Comparison of ENCODE assay signal across 28 cellular contexts in genomic region chr20:16106191-16106849, GRCh38.
"Had no signal": no experiment of that assay in that cellular context is flagged by ENCODE, and none has a peak within 500 bp of the region (broad histone marks: within the 10 kb centered on the region; RNA-seq: fewer than 3 reads in every experiment).

No MANE protein-coding gene starts in this region.

- ATAC-seq: activated CD4-positive, alpha-beta T cell treated with anti-CD3 and anti-CD28 coated beads for 36 hours; activated T-cell treated with anti-CD3 and anti-CD28 coated beads, Interleukin-2, amount 50 U/mL, for 4 hours; esophagus mucosa; gastroesophageal sphincter; left colon; lower lobe of right lung; stimulated activated naive B cell treated with anti-CD40 and anti-IgM and Interleukin-4, amounts not matched to agents 10 μg/mL and 1 μg/mL and 100 μg/mL, for 72 hours had no signal

- H3K4me1 ChIP-seq: lower lobe of right lung, uterus had no signal

- H3K4me1 Mint-ChIP-seq: activated CD4-positive, alpha-beta T cell treated with anti-CD3 and anti-CD28 coated beads for 36 hours; activated naive CD8-positive, alpha-beta T cell treated with anti-CD3 and anti-CD28 coated beads for 36 hours had no signal

- H3K4me3 ChIP-seq: gastroesophageal sphincter, lower lobe of right lung, smooth muscle cell, testis, uterus had no signal

- H3K36me3 ChIP-seq: gastroesophageal sphincter, lower lobe of right lung, uterus had no signal

- H3K4me3 Mint-ChIP-seq: activated B cell treated with CpG ODN at 0.5 μM for 24 hours; activated CD4-positive, alpha-beta T cell treated with anti-CD3 and anti-CD28 coated beads for 36 hours; activated naive CD8-positive, alpha-beta T cell treated with anti-CD3 and anti-CD28 coated beads for 36 hours; activated T-cell treated with anti-CD3 and anti-CD28 coated beads, Interleukin-2, amount 50 U/mL, for 4 hours; dendritic cell treated with granulocyte-macrophage colony-stimulating factor and Interleukin-4, amounts not matched to agents 40 ng/mL and 50 ng/mL, for 4 days; neural crest cell; stimulated activated naive B cell treated with anti-CD40 and anti-IgM and Interleukin-4, amounts not matched to agents 10 μg/mL and 1 μg/mL and 100 μg/mL, for 72 hours; T-helper 1 cell treated with Interleukin-12 subunit alpha and Interleukin-12 subunit beta and Interleukin-4 antibody, amounts not matched to agents 30 μg/mL and 1 μg/mL, for 36 hours had no signal

- H3K27ac ChIP-seq: gastroesophageal sphincter, lower lobe of right lung, testis, uterus had no signal

- H3K9me3 Mint-ChIP-seq: activated naive CD8-positive, alpha-beta T cell treated with anti-CD3 and anti-CD28 coated beads for 36 hours; dendritic cell treated with granulocyte-macrophage colony-stimulating factor and Interleukin-4, amounts not matched to agents 40 ng/mL and 50 ng/mL, for 4 days had no signal

- H3K27ac Mint-ChIP-seq: activated B cell treated with CpG ODN at 0.5 μM for 24 hours; activated CD4-positive, alpha-beta T cell treated with anti-CD3 and anti-CD28 coated beads for 36 hours; activated naive CD8-positive, alpha-beta T cell treated with anti-CD3 and anti-CD28 coated beads for 36 hours; activated T-helper 2 cell treated with anti-CD3 and anti-CD28 coated beads, Interferon-gamma antibody, Interleukin-2, Interleukin-4, amounts not matched to agents 10 μg/mL and 5 μg/mL and 100 μg/mL, durations not matched to agents 14 hours and 24 hours and 36 hours; dendritic cell treated with granulocyte-macrophage colony-stimulating factor and Interleukin-4, amounts not matched to agents 40 ng/mL and 50 ng/mL, for 4 days; stimulated activated naive B cell treated with anti-CD40 and anti-IgM and Interleukin-4, amounts not matched to agents 10 μg/mL and 1 μg/mL and 100 μg/mL, for 72 hours; T-helper 1 cell treated with Interleukin-12 subunit alpha and Interleukin-12 subunit beta and Interleukin-4 antibody, amounts not matched to agents 30 μg/mL and 1 μg/mL, for 36 hours had no signal

- H3K36me3 Mint-ChIP-seq: activated naive CD8-positive, alpha-beta T cell treated with anti-CD3 and anti-CD28 coated beads for 36 hours had no signal

- H3K27me3 Mint-ChIP-seq: activated B cell treated with CpG ODN at 0.5 μM for 24 hours; activated CD4-positive, alpha-beta T cell treated with anti-CD3 and anti-CD28 coated beads for 36 hours; activated naive CD8-positive, alpha-beta T cell treated with anti-CD3 and anti-CD28 coated beads for 36 hours; dendritic cell treated with granulocyte-macrophage colony-stimulating factor and Interleukin-4, amounts not matched to agents 40 ng/mL and 50 ng/mL, for 4 days; naive B cell; stimulated activated naive B cell treated with anti-CD40 and anti-IgM and Interleukin-4, amounts not matched to agents 10 μg/mL and 1 μg/mL and 100 μg/mL, for 72 hours had no signal

- H3K27me3 ChIP-seq: gastroesophageal sphincter, testis, uterus had no signal

- H3K9me3 ChIP-seq: gastroesophageal sphincter, lower lobe of right lung, testis, uterus had no signal

- DNase-seq: activated B cell treated with CpG ODN at 0.5 μM for 24 hours; activated CD4-positive, alpha-beta T cell treated with anti-CD3 and anti-CD28 coated beads for 36 hours; activated CD4-positive, alpha-beta T cell treated with anti-CD3 and anti-CD28 coated beads, Interleukin-2, amount 50 U/mL, for 48 hours; activated CD8-positive, alpha-beta memory T cell treated with anti-CD3 and anti-CD28 coated beads, Interleukin-2, amount 50 U/mL, for 48 hours; activated naive CD4-positive, alpha-beta T cell; activated naive CD8-positive, alpha-beta T cell treated with anti-CD3 and anti-CD28 coated beads for 36 hours; activated T-cell treated with anti-CD3 and anti-CD28 coated beads, Interleukin-2, amount 50 U/mL, for 4 hours; amniotic stem cell; effector CD8-positive, alpha-beta T cell; left colon; lower lobe of right lung; naive B cell; occipital lobe; posterior cingulate gyrus; stimulated activated CD4-positive, alpha-beta T cell treated with anti-CD3 and anti-CD28 coated beads, Interleukin-2, amount 100 ng/mL, for 48 hours; stimulated activated CD8-positive, alpha-beta memory T cell treated with anti-CD3 and anti-CD28 coated beads, Interleukin-4, amount 100 ng/mL, for 48 hours; stimulated activated naive B cell treated with anti-CD40 and anti-IgM and Interleukin-4, amounts not matched to agents 10 μg/mL and 1 μg/mL and 100 μg/mL, for 72 hours; T1000; testis; trophoblast cell; uterus had no signal
